In the genomic region with DNA sequence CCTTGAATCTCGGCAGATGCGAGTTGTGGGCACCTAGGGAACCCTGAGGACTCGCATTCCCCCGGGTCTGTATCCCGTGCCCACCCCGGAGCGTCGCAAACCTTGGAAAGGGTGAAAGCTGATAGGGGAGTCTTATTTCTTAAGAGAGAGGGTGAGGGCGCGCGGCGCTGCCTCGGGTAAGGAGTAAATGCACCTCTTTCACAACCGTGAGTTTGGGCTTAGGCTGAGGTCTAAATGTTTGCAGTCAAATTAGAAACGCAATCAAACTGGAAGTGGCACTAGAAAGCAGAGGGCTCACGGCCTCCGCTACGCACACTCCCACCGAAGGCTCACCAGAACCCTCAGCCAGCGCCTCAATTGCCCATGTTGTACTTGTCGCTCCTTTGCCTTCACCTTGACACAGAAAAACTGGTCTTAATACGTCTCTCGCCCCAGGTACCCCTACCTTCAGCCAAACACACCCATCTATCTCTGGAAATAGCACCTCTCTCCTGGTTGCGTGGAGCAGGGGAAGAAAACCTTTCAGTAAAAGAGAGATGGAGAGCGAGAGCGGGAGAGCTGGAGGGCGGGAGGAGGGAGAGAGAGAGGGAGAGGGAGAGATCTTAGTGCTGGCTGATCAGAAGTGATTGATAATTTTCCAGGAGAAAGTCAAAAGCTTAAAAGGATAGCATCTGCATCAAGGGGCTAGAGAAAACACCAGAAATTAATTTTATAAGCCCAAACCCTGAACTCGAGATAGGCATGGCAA, we compare ENCODE assay signal across 1 cellular context.
TF ChIP-seq lines count a peak whose summit lies in the region.

No MANE protein-coding gene starts in this region.

TF ChIP-seq in IMR-90, 13 proteins besides CTCF, POLR2A, EP300 and RAD21 (continued from another document):
- no peak for TF ChIP-seq ELK1 (IDR thresholded peaks at IDR 0.05; ENCODE audit: borderline replicate concordance, low read depth, low read length)
- TF ChIP-seq MXI1 (IDR thresholded peaks at IDR 0.05; ENCODE audit: borderline replicate concordance, low read depth, low read length) = no peak
- TF ChIP-seq USF2 (IDR thresholded peaks at IDR 0.05; ENCODE audit: low read depth, low read length) = no peak
- no peak for TF ChIP-seq CHD1 (IDR thresholded peaks at IDR 0.05; ENCODE audit: low read depth, low read length)
- TF ChIP-seq CEBPB (IDR thresholded peaks at IDR 0.05; ENCODE audit: low read depth, low read length) = no peak
- no peak for TF ChIP-seq NFE2L2 (IDR thresholded peaks at IDR 0.05; ENCODE audit: low read depth, low read length)
- no peak for TF ChIP-seq RCOR1 (IDR thresholded peaks at IDR 0.05; ENCODE audit: insufficient replicate concordance, low read length)
